8 cellular contexts compared by ENCODE assay signal in genomic region chr7:27173412-27174076, GRCh38. TPM values are rescaled to one million over a fixed set of nuclear protein-coding genes. Genes with fewer than 3 reads are reported as not detected.
A peak's percentile ranks its signal among the peaks of the same experiment; 100 is the strongest.
DNase-seq lines count a peak whose midpoint lies in the region; ATAC-seq and TF ChIP-seq lines count a peak whose summit lies in the region.

No MANE protein-coding gene starts in this region.

- H3K4me3 Mint-ChIP-seq in activated CD4-positive, alpha-beta T cell treated with anti-CD3 and anti-CD28 coated beads for 36 hours, result no peak overlapping the region

- no peak for TF ChIP-seq POLR2A in sigmoid colon (IDR thresholded peaks at IDR 0.05)

- WGBS in sigmoid colon, 2 donors, result 0 to 1% methylated on average over 92 of the region's 92 CpGs

- ATAC-seq in activated CD4-positive, alpha-beta T cell treated with anti-CD3 and anti-CD28 coated beads for 36 hours, result peak; percentile 60
- peak; percentile 22 for ATAC-seq in Right ventricle myocardium inferior
- ATAC-seq in HG03095 (IDR thresholded peaks at IDR 0.05; ENCODE audit: unreplicated experiment), result no peak

- TF ChIP-seq CTCF in sigmoid colon (IDR thresholded peaks at IDR 0.05), result no peak

- H3K36me3 ChIP-seq in SK-N-MC (ENCODE audit: insufficient read depth, low read length), result no peaks in the 10 kb centered on the region
- no peaks in the 10 kb centered on the region for H3K36me3 ChIP-seq in sigmoid colon

- H3K4me3 ChIP-seq in SK-N-MC (peak overlapping the region; percentile 81), sigmoid colon (peak overlapping the region; percentile 47 to 85 (median 82))

- DNase-seq in activated CD4-positive, alpha-beta T cell treated with anti-CD3 and anti-CD28 coated beads for 36 hours, result peak; percentile 50
- no peak for DNase-seq in activated CD4-positive, alpha-beta T cell treated with anti-CD3 and anti-CD28 coated beads for 4 hours
- DNase-seq in SK-N-MC (ENCODE audit: low read depth, low spot score) (no peak), Right ventricle myocardium inferior (ENCODE audit: missing footprints) (peak; percentile 82), sigmoid colon (peak; percentile 74), NCI-H82 treated with DMSO at 0.1 percent for 48 hours (lab: John Stamatoyannopoulos, UW; ENCODE audit: unreplicated experiment) (no peak), SHP77 (lab: John Stamatoyannopoulos, UW) (no peak)

- peak overlapping the region; percentile 77 for H3K9ac ChIP-seq in SK-N-MC (ENCODE audit: insufficient read length)

- no peaks in the 10 kb centered on the region for H3K9me3 ChIP-seq in SK-N-MC (ENCODE audit: low read depth, low read length)
- H3K9me3 ChIP-seq in sigmoid colon, result no peaks in the 10 kb centered on the region

- H3K4me1 ChIP-seq in sigmoid colon, result peaks cover 0 to 31% (median 17%) of the 10 kb centered on the region in 4 donors

- intact Hi-C loops in activated CD4-positive, alpha-beta T cell treated with anti-CD3 and anti-CD28 coated beads for 36 hours (cut with DNase I, micrococcal nuclease), result loop anchor here in 1 of 2 experiments (2.0 kb wide), 1 partner anchor 17 kb away; the partner anchor contains the start of gene HOXA7
- intact Hi-C loops in Right ventricle myocardium inferior (cut with DNase I), result no loop called here
- intact Hi-C loops in sigmoid colon (cut with DNase I), result no loop called here

- CTCF ChIA-PET in activated CD4-positive, alpha-beta T cell treated with anti-CD3 and anti-CD28 coated beads for 36 hours (lab: Charles Lee), result interaction anchor here (1.0 to 1.6 kb wide), 2 partner anchors 11 to 13 kb away, joined by 4 to 6 read pairs; no protein-coding TSS in a partner anchor

- no peaks in the 10 kb centered on the region for H3K36me3 Mint-ChIP-seq in activated CD4-positive, alpha-beta T cell treated with anti-CD3 and anti-CD28 coated beads for 36 hours (ENCODE audit: low read depth)

- H3K9me3 Mint-ChIP-seq in activated CD4-positive, alpha-beta T cell treated with anti-CD3 and anti-CD28 coated beads for 36 hours (ENCODE audit: low read depth), result no peaks in the 10 kb centered on the region

- H3K27me3 ChIP-seq in sigmoid colon, result no peaks in the 10 kb centered on the region

- no peak for TF ChIP-seq EP300 in sigmoid colon (IDR thresholded peaks at IDR 0.05)

- POLR2A ChIA-PET in activated CD4-positive, alpha-beta T cell treated with anti-CD3 and anti-CD28 coated beads for 36 hours (lab: Charles Lee), result interaction anchor here (0.6 kb wide), 1 partner anchor 312 kb away, joined by 7 read pairs; no protein-coding TSS in a partner anchor

- H3K27ac Mint-ChIP-seq in activated CD4-positive, alpha-beta T cell treated with anti-CD3 and anti-CD28 coated beads for 36 hours, result no peak overlapping the region

- H3K4me1 Mint-ChIP-seq in activated CD4-positive, alpha-beta T cell treated with anti-CD3 and anti-CD28 coated beads for 36 hours, result peaks cover 13% of the 10 kb centered on the region

- H3K27ac ChIP-seq in SK-N-MC (no peak overlapping the region), sigmoid colon (peak overlapping the region in 3 of 4 donors; percentile 97 to 98 (median 98))

- peaks cover 52% of the 10 kb centered on the region for H3K27me3 Mint-ChIP-seq in activated CD4-positive, alpha-beta T cell treated with anti-CD3 and anti-CD28 coated beads for 36 hours

RNA-seq across cellular contexts. Expression of gene HOXA10, which starts 0.6 kb away (rescaled TPM):
- not detected for total RNA-seq in activated CD4-positive, alpha-beta T cell treated with anti-CD3 and anti-CD28 coated beads for 36 hours
- total RNA-seq in Right ventricle myocardium inferior (not detected), sigmoid colon (10 to 100 TPM; 55.1 to 64.0 (median 59.5) TPM)
- 10 to 100 TPM; 22.2 to 25.0 (median 22.8) TPM for polyA plus RNA-seq in sigmoid colon

RNA-seq across cellular contexts. Expression of gene HOXA9, which starts 8.2 kb away (rescaled TPM):
- total RNA-seq in activated CD4-positive, alpha-beta T cell treated with anti-CD3 and anti-CD28 coated beads for 36 hours, result not detected
- total RNA-seq in Right ventricle myocardium inferior (not detected), sigmoid colon (10 to 100 TPM; 13.0 to 35.7 (median 18.2) TPM)
- 10 to 100 TPM; 21.4 to 22.4 (median 21.6) TPM for polyA plus RNA-seq in sigmoid colon

RNA-seq across cellular contexts. Expression of gene HOXA11, which starts 11.5 kb away (rescaled TPM):
- not detected for total RNA-seq in activated CD4-positive, alpha-beta T cell treated with anti-CD3 and anti-CD28 coated beads for 36 hours
- total RNA-seq in Right ventricle myocardium inferior (not detected), sigmoid colon (10 to 100 TPM; 18.7 to 25.0 (median 22.1) TPM)
- polyA plus RNA-seq in sigmoid colon, result 1 to 10 TPM; 3.0 to 6.0 (median 4.8) TPM

RNA-seq across cellular contexts. Expression of gene HOXA7, which starts 17.1 kb away (rescaled TPM):
- total RNA-seq in activated CD4-positive, alpha-beta T cell treated with anti-CD3 and anti-CD28 coated beads for 36 hours, result not detected
- total RNA-seq in Right ventricle myocardium inferior, result not detected
- 1 to 10 TPM; 4.7 to 9.1 (median 7.3) TPM for total RNA-seq in sigmoid colon
- 10 to 100 TPM; 18.0 to 23.9 (median 18.0) TPM for polyA plus RNA-seq in sigmoid colon

RNA-seq across cellular contexts. Expression of gene HOXA3, which starts 21.2 kb away (rescaled TPM):
- not detected for total RNA-seq in activated CD4-positive, alpha-beta T cell treated with anti-CD3 and anti-CD28 coated beads for 36 hours
- not detected for total RNA-seq in Right ventricle myocardium inferior
- total RNA-seq in sigmoid colon, result 10 to 100 TPM in 2 of 4 donors, 1 to 10 TPM in 2; 4.9 to 20.8 (median 12.0) TPM
- polyA plus RNA-seq in sigmoid colon, result 10 to 100 TPM in 2 of 3 donors, 1 to 10 TPM in 1; 3.9 to 15.6 (median 10.3) TPM

Comparison
In these comparisons a context has a peak if more than half of its experiments do, and no peak if none do; other contexts are left out.
1. DNase-seq: peak in activated CD4-positive, alpha-beta T cell treated with anti-CD3 and anti-CD28 coated beads for 36 hours (single experiment), Right ventricle myocardium inferior (single experiment) and sigmoid colon (single experiment); none in activated CD4-positive, alpha-beta T cell treated with anti-CD3 and anti-CD28 coated beads for 4 hours (0 of 2), SK-N-MC (single experiment), NCI-H82 treated with DMSO at 0.1 percent for 48 hours (single experiment) and SHP77 (0 of 2).
2. RNA of gene HOXA10, which starts 0.6 kb away (total RNA-seq): 55.1 to 64.0 TPM in sigmoid colon; not detected in activated CD4-positive, alpha-beta T cell treated with anti-CD3 and anti-CD28 coated beads for 36 hours and not detected in Right ventricle myocardium inferior (single experiment); every median in the first group is over 10 times any median in the second.
3. RNA of gene HOXA9, which starts 8.2 kb away (total RNA-seq): 13.0 to 35.7 TPM in sigmoid colon; not detected in activated CD4-positive, alpha-beta T cell treated with anti-CD3 and anti-CD28 coated beads for 36 hours and not detected in Right ventricle myocardium inferior (single experiment); every median in the first group is over 10 times any median in the second.
4. RNA of gene HOXA11, which starts 11.5 kb away (total RNA-seq): 18.7 to 25.0 TPM in sigmoid colon; not detected in activated CD4-positive, alpha-beta T cell treated with anti-CD3 and anti-CD28 coated beads for 36 hours and not detected in Right ventricle myocardium inferior (single experiment); every median in the first group is over 10 times any median in the second.